ENCODE assay signal across 8 cellular contexts in genomic region chr10:103759100-103759781, GRCh38.
A peak's percentile ranks its signal among the peaks of the same experiment; 100 is the strongest.
DNase-seq lines count a peak whose midpoint lies in the region; TF ChIP-seq lines count a peak whose summit lies in the region.

No MANE protein-coding gene starts in this region.

- H3K4me2 ChIP-seq in fibroblast of lung (ENCODE audit: extremely low read depth, insufficient read depth, low read length): peak overlapping the region; percentile 18
- H3K4me2 ChIP-seq in osteoblast (ENCODE audit: insufficient read depth, low read length): peak overlapping the region; percentile 42

- H3K27ac ChIP-seq in fibroblast of lung (ENCODE audit: insufficient read depth, low read length): peak overlapping the region; percentile 90
- peak overlapping the region; percentile 85 for H3K27ac ChIP-seq in osteoblast (ENCODE audit: low read depth, low read length)
- peak overlapping the region in 1 of 2 donors; percentile 58 for H3K27ac ChIP-seq in testis

- H3K27me3 Mint-ChIP-seq in activated CD4-positive, alpha-beta memory T cell treated with anti-CD3 and anti-CD28 coated beads, Interleukin-2, amount 10 ng/mL, durations not matched to agents 7 days and 5 days: no peaks in the 10 kb centered on the region

- no peaks in the 10 kb centered on the region for H3K9me3 Mint-ChIP-seq in activated CD4-positive, alpha-beta memory T cell treated with anti-CD3 and anti-CD28 coated beads, Interleukin-2, amount 10 ng/mL, durations not matched to agents 7 days and 5 days

- peaks cover 67% of the 10 kb centered on the region for H3K4me1 Mint-ChIP-seq in activated CD4-positive, alpha-beta memory T cell treated with anti-CD3 and anti-CD28 coated beads, Interleukin-2, amount 10 ng/mL, durations not matched to agents 7 days and 5 days

- DNase-seq in activated CD4-positive, alpha-beta T cell treated with anti-CD3 and anti-CD28 coated beads for 48 hours: peak; percentile 61
- DNase-seq in activated CD4-positive, alpha-beta T cell treated with anti-CD3 and anti-CD28 coated beads for 4 hours: no peak
- DNase-seq in HuH-7.5 (ENCODE audit: low spot score): peak; percentile 56
- peak; percentile 51 for DNase-seq in activated CD4-positive, alpha-beta memory T cell treated with anti-CD3 and anti-CD28 coated beads, Interleukin-2, amount 10 ng/mL, durations not matched to agents 7 days and 5 days
- peak; percentile 86 to 87 for DNase-seq in fibroblast of lung (ENCODE audit: low read depth in 2 of 2)
- DNase-seq in osteoblast (ENCODE audit: insufficient read length, low spot score, missing footprints): peak; percentile 85
- no peak for DNase-seq in testis
- no peak for DNase-seq in DMS79 treated with DMSO at 0.1 percent for 48 hours (lab: John Stamatoyannopoulos, UW)

- H4K20me1 ChIP-seq in fibroblast of lung (ENCODE audit: control insufficient read depth, extremely low read depth, insufficient read depth, low read length) (no peaks in the 10 kb centered on the region), osteoblast (ENCODE audit: insufficient read depth, low read length) (peaks cover 8% of the 10 kb centered on the region)

- H3K27me3 ChIP-seq in fibroblast of lung (ENCODE audit: control insufficient read depth, insufficient read depth, low read length) (no peaks in the 10 kb centered on the region), osteoblast (ENCODE audit: insufficient read depth, low read length) (no peaks in the 10 kb centered on the region), testis (no peaks in the 10 kb centered on the region)

- 39 to 56% methylated on average over 10 of the region's 10 CpGs for WGBS in testis, 2 donors

- no peak overlapping the region for H3K4me3 Mint-ChIP-seq in activated CD4-positive, alpha-beta memory T cell treated with anti-CD3 and anti-CD28 coated beads, Interleukin-2, amount 10 ng/mL, durations not matched to agents 7 days and 5 days

- H3K9me3 ChIP-seq in fibroblast of lung (ENCODE audit: control insufficient read depth, insufficient read depth, low read depth, low read length) (no peaks in the 10 kb centered on the region), osteoblast (ENCODE audit: low read depth, low read length) (no peaks in the 10 kb centered on the region), testis (no peaks in the 10 kb centered on the region)

- intact Hi-C loops in testis (cut with DNase I; ENCODE audit: low total_unique reads): no loop called here

- CTCF ChIA-PET in activated CD4-positive, alpha-beta memory T cell treated with anti-CD3 and anti-CD28 coated beads, Interleukin-2, amount 10 ng/mL, durations not matched to agents 7 days and 5 days (lab: Charles Lee): interaction anchor here (0.7 to 2.8 kb wide), 8 partner anchors 9 to 89 kb away, joined by 4 to 21 read pairs (median 8); no protein-coding TSS in a partner anchor

- H3K36me3 ChIP-seq in fibroblast of lung (ENCODE audit: control insufficient read depth, insufficient read depth, low read length) (no peaks in the 10 kb centered on the region), osteoblast (ENCODE audit: insufficient read depth, low read length) (no peaks in the 10 kb centered on the region), testis (ENCODE audit: low read depth, missing control alignments) (no peaks in the 10 kb centered on the region)

- no peak for TF ChIP-seq POLR2A in testis (IDR thresholded peaks at IDR 0.05)

- peak overlapping the region; percentile 75 for H3K27ac Mint-ChIP-seq in activated CD4-positive, alpha-beta memory T cell treated with anti-CD3 and anti-CD28 coated beads, Interleukin-2, amount 10 ng/mL, durations not matched to agents 7 days and 5 days

- TF ChIP-seq CTCF in fibroblast of lung (conservative IDR thresholded peaks at IDR 0.05 in 1 of 2, IDR thresholded peaks at IDR 0.05 in 1 of 2; ENCODE audit: low read depth in 1 of 2, low read length in 2 of 2) (no peak), osteoblast (IDR thresholded peaks at IDR 0.05; ENCODE audit: extremely low read depth, low read depth, low read length) (no peak), testis (IDR thresholded peaks at IDR 0.05) (no peak)

- peaks cover 4% of the 10 kb centered on the region for H3K36me3 Mint-ChIP-seq in activated CD4-positive, alpha-beta memory T cell treated with anti-CD3 and anti-CD28 coated beads, Interleukin-2, amount 10 ng/mL, durations not matched to agents 7 days and 5 days (ENCODE audit: low read depth)

- no peak overlapping the region for H3K4me3 ChIP-seq in fibroblast of lung (replicated peaks in 1 of 4; ENCODE audit: control extremely low read depth in 1 of 4, insufficient read depth in 1 of 4, low read depth in 3 of 4, low read length in 4 of 4)
- no peak overlapping the region for H3K4me3 ChIP-seq in osteoblast (ENCODE audit: insufficient read depth, low read length)
- H3K4me3 ChIP-seq in testis: no peak overlapping the region

- no peaks in the 10 kb centered on the region for H3K79me2 ChIP-seq in fibroblast of lung (ENCODE audit: control insufficient read depth, insufficient read depth, low read length)
- H3K79me2 ChIP-seq in osteoblast (ENCODE audit: insufficient read depth, low read length): no peaks in the 10 kb centered on the region

- H3K4me1 ChIP-seq in fibroblast of lung (ENCODE audit: control insufficient read depth, extremely low read depth, insufficient read depth, low read length) (peaks cover 38% of the 10 kb centered on the region), osteoblast (ENCODE audit: insufficient read depth, low read length) (peaks cover 46% of the 10 kb centered on the region), testis (peaks cover 17% of the 10 kb centered on the region)

- POLR2A ChIA-PET in activated CD4-positive, alpha-beta memory T cell treated with anti-CD3 and anti-CD28 coated beads, Interleukin-2, amount 10 ng/mL, durations not matched to agents 7 days and 5 days (lab: Charles Lee): interaction anchor here (1.1 to 3.1 kb wide), 5 partner anchors 11 to 22 kb away, joined by 3 to 56 read pairs (median 17); no protein-coding TSS in a partner anchor

- no peak overlapping the region for H2AFZ ChIP-seq in fibroblast of lung (ENCODE audit: low read length)
- H2AFZ ChIP-seq in osteoblast (ENCODE audit: low read length): peak overlapping the region; percentile 25

- H3K9ac ChIP-seq in fibroblast of lung (ENCODE audit: insufficient read depth, low read length): no peak overlapping the region

Comparison
In these comparisons a context has a peak if more than half of its experiments do, and no peak if none do; other contexts are left out.
1. DNase-seq: peak in activated CD4-positive, alpha-beta T cell treated with anti-CD3 and anti-CD28 coated beads for 48 hours (single experiment), HuH-7.5 (single experiment), activated CD4-positive, alpha-beta memory T cell treated with anti-CD3 and anti-CD28 coated beads, Interleukin-2, amount 10 ng/mL, durations not matched to agents 7 days and 5 days (single experiment), fibroblast of lung (2 of 2) and osteoblast (single experiment); none in activated CD4-positive, alpha-beta T cell treated with anti-CD3 and anti-CD28 coated beads for 4 hours (0 of 2), testis (single experiment) and DMS79 treated with DMSO at 0.1 percent for 48 hours (single experiment).